Comparison of ENCODE assay signal across 8 cellular contexts in genomic region chr13:94602467-94602866, GRCh38. TPM values are rescaled to one million over a fixed set of nuclear protein-coding genes. Genes with fewer than 3 reads are reported as not detected.
DNase-seq lines count a peak whose midpoint lies in the region; ATAC-seq, FAIRE-seq and TF ChIP-seq lines count a peak whose summit lies in the region.

No MANE protein-coding gene starts in this region.

- H3K9me3 ChIP-seq in kidney (ENCODE audit: control insufficient read depth in 1 of 2, low read length in 2 of 2) = no peaks in the 10 kb centered on the region
- H3K9me3 ChIP-seq in thoracic aorta = no peaks in the 10 kb centered on the region

- in situ Hi-C loops in GM13977 (cut with MboI; ENCODE audit: low pct_unique_long_range_greater_than_20kb, low sequenced_read_pairs, unreplicated experiment) = no loop called here

- H3K36me3 Mint-ChIP-seq in activated CD4-positive, alpha-beta T cell treated with anti-CD3 and anti-CD28 coated beads for 36 hours (ENCODE audit: low read depth) = peaks cover 26% of the 10 kb centered on the region
- H3K36me3 Mint-ChIP-seq in activated CD8-positive, alpha-beta T cell treated with anti-CD3 and anti-CD28 coated beads, Interleukin-2, amount 10 ng/mL, durations not matched to agents 7 days and 5 days (ENCODE audit: low read depth) = peaks cover 27% of the 10 kb centered on the region

- peaks cover 4% of the 10 kb centered on the region for H3K9me3 Mint-ChIP-seq in activated CD4-positive, alpha-beta T cell treated with anti-CD3 and anti-CD28 coated beads for 36 hours (ENCODE audit: low read depth)
- H3K9me3 Mint-ChIP-seq in activated CD8-positive, alpha-beta T cell treated with anti-CD3 and anti-CD28 coated beads, Interleukin-2, amount 10 ng/mL, durations not matched to agents 7 days and 5 days (ENCODE audit: insufficient read depth) = no peaks in the 10 kb centered on the region

- POLR2A ChIA-PET in activated CD4-positive, alpha-beta T cell treated with anti-CD3 and anti-CD28 coated beads for 36 hours (lab: Charles Lee) = no interaction called here
- POLR2A ChIA-PET in activated CD8-positive, alpha-beta T cell treated with anti-CD3 and anti-CD28 coated beads, Interleukin-2, amount 10 ng/mL, durations not matched to agents 7 days and 5 days (lab: Charles Lee) = no interaction called here

- H3K27me3 ChIP-seq in thoracic aorta (replicated peaks; ENCODE audit: insufficient read depth) = no peaks in the 10 kb centered on the region

- H3K36me3 ChIP-seq in kidney (ENCODE audit: control insufficient read depth in 1 of 2, insufficient read depth in 2 of 2, low read length in 2 of 2) = peaks cover 2 to 4% of the 10 kb centered on the region in 2 donors
- no peaks in the 10 kb centered on the region for H3K36me3 ChIP-seq in thoracic aorta

- H3K27ac ChIP-seq in kidney (ENCODE audit: low read depth in 2 of 2, low read length in 2 of 2) (no peak overlapping the region), thoracic aorta (peak overlapping the region; percentile 64 to 67)

- intact Hi-C loops in activated CD4-positive, alpha-beta T cell treated with anti-CD3 and anti-CD28 coated beads for 36 hours (cut with DNase I, micrococcal nuclease) = loop anchor here (5.0 to 10.0 kb wide), 4 partner anchors 185 to 1075 kb away; partner anchors contain the start of gene DNAJC3 (in 2 of the 2)
- intact Hi-C loops in kidney (cut with DNase I) = no loop called here

- peak overlapping the region; percentile 77 for H3K27ac Mint-ChIP-seq in activated CD4-positive, alpha-beta T cell treated with anti-CD3 and anti-CD28 coated beads for 36 hours
- H3K27ac Mint-ChIP-seq in activated CD8-positive, alpha-beta T cell treated with anti-CD3 and anti-CD28 coated beads, Interleukin-2, amount 10 ng/mL, durations not matched to agents 7 days and 5 days = peak overlapping the region; percentile 79

- ATAC-seq in activated CD4-positive, alpha-beta T cell treated with anti-CD3 and anti-CD28 coated beads for 36 hours = no peak
- no peak for ATAC-seq in activated CD8-positive, alpha-beta T cell treated with anti-CD3 and anti-CD28 coated beads, Interleukin-2, amount 10 ng/mL, durations not matched to agents 7 days and 5 days
- ATAC-seq in thoracic aorta (ENCODE audit: insufficient number of reproducible peaks, low FRiP score, low read depth) (no peak), GM19467 (IDR thresholded peaks at IDR 0.05; ENCODE audit: unreplicated experiment) (no peak), GM18873 (IDR thresholded peaks at IDR 0.05; ENCODE audit: low FRiP score, unreplicated experiment) (no peak)

- no peak for FAIRE-seq in kidney (lab: Jason Lieb, UNC)

- H3K4me3 ChIP-seq in kidney (ENCODE audit: low read length in 2 of 2) = peak overlapping the region; percentile 85 to 88
- peak overlapping the region; percentile 85 for H3K4me3 ChIP-seq in thoracic aorta

- no peaks in the 10 kb centered on the region for H3K27me3 Mint-ChIP-seq in activated CD4-positive, alpha-beta T cell treated with anti-CD3 and anti-CD28 coated beads for 36 hours
- H3K27me3 Mint-ChIP-seq in activated CD8-positive, alpha-beta T cell treated with anti-CD3 and anti-CD28 coated beads, Interleukin-2, amount 10 ng/mL, durations not matched to agents 7 days and 5 days (ENCODE audit: low read depth) = no peaks in the 10 kb centered on the region

- DNase-seq in activated CD4-positive, alpha-beta T cell treated with anti-CD3 and anti-CD28 coated beads for 36 hours = no peak
- no peak for DNase-seq in activated CD4-positive, alpha-beta T cell treated with anti-CD3 and anti-CD28 coated beads, Interleukin-2, amount 50 U/mL, for 48 hours
- no peak for DNase-seq in activated CD8-positive, alpha-beta T cell treated with anti-CD3 and anti-CD28 coated beads, Interleukin-2, amount 10 ng/mL, durations not matched to agents 7 days and 5 days
- DNase-seq in kidney (no peak), thoracic aorta (ENCODE audit: low spot score) (no peak), GM13977 (ENCODE audit: low spot score) (no peak)

- H3K4me1 ChIP-seq in kidney (ENCODE audit: control insufficient read depth in 1 of 2, insufficient read depth in 1 of 2, low read depth in 1 of 2, low read length in 2 of 2) = peaks cover 3 to 4% of the 10 kb centered on the region in 2 donors
- H3K4me1 ChIP-seq in thoracic aorta (ENCODE audit: control insufficient read depth in 1 of 2, low read depth in 2 of 2) = peaks cover 0 to 4% of the 10 kb centered on the region in 2 donors

- H3K4me3 Mint-ChIP-seq in activated CD4-positive, alpha-beta T cell treated with anti-CD3 and anti-CD28 coated beads for 36 hours = peak overlapping the region; percentile 89
- H3K4me3 Mint-ChIP-seq in activated CD8-positive, alpha-beta T cell treated with anti-CD3 and anti-CD28 coated beads, Interleukin-2, amount 10 ng/mL, durations not matched to agents 7 days and 5 days = peak overlapping the region; percentile 87

- TF ChIP-seq CTCF in kidney (IDR thresholded peaks at IDR 0.05; ENCODE audit: borderline replicate concordance, extremely low read depth, insufficient read depth) (no peak), thoracic aorta (IDR thresholded peaks at IDR 0.05) (no peak), GM13977 (IDR thresholded peaks at IDR 0.05; ENCODE audit: extremely low read depth, insufficient read depth, missing control alignments) (no peak)

- peaks cover 35% of the 10 kb centered on the region for H3K4me1 Mint-ChIP-seq in activated CD4-positive, alpha-beta T cell treated with anti-CD3 and anti-CD28 coated beads for 36 hours
- peaks cover 49% of the 10 kb centered on the region for H3K4me1 Mint-ChIP-seq in activated CD8-positive, alpha-beta T cell treated with anti-CD3 and anti-CD28 coated beads, Interleukin-2, amount 10 ng/mL, durations not matched to agents 7 days and 5 days (ENCODE audit: low read depth)

- CTCF ChIA-PET in activated CD4-positive, alpha-beta T cell treated with anti-CD3 and anti-CD28 coated beads for 36 hours (lab: Charles Lee) = interaction anchor here (2.0 to 5.8 kb wide), 2 partner anchors 15 to 19 kb away, joined by 6 to 48 read pairs; no protein-coding TSS in a partner anchor
- CTCF ChIA-PET in activated CD8-positive, alpha-beta T cell treated with anti-CD3 and anti-CD28 coated beads, Interleukin-2, amount 10 ng/mL, durations not matched to agents 7 days and 5 days (lab: Charles Lee) = interaction anchor here (0.7 to 2.3 kb wide), 4 partner anchors 14 to 167 kb away, joined by 3 to 19 read pairs (median 4); no protein-coding TSS in a partner anchor

- peak overlapping the region; percentile 78 to 93 for H3K9ac ChIP-seq in kidney (ENCODE audit: low read length in 2 of 2)

RNA-seq across cellular contexts. Expression of gene GPR180, which starts 0.8 kb away (rescaled TPM):
- 1 to 10 TPM; 8.0 to 8.6 TPM for total RNA-seq in activated CD4-positive, alpha-beta T cell treated with anti-CD3 and anti-CD28 coated beads for 36 hours
- total RNA-seq in activated CD8-positive, alpha-beta T cell treated with anti-CD3 and anti-CD28 coated beads, Interleukin-2, amount 10 ng/mL, durations not matched to agents 7 days and 5 days = 1 to 10 TPM; 7.7 to 7.9 TPM
- total RNA-seq in kidney (5.2 TPM), thoracic aorta (1 to 10 TPM; 3.9 to 6.3 TPM)
- polyA plus RNA-seq in kidney (ENCODE audit: insufficient read depth, low read depth, low replicate concordance) = 1.8 TPM

RNA-seq across cellular contexts. Expression of gene TGDS, which starts 6.5 kb away (rescaled TPM):
- 10 to 100 TPM; 23.4 to 24.2 TPM for total RNA-seq in activated CD4-positive, alpha-beta T cell treated with anti-CD3 and anti-CD28 coated beads for 36 hours
- 10 to 100 TPM; 17.2 to 19.2 TPM for total RNA-seq in activated CD8-positive, alpha-beta T cell treated with anti-CD3 and anti-CD28 coated beads, Interleukin-2, amount 10 ng/mL, durations not matched to agents 7 days and 5 days
- total RNA-seq in kidney (12.2 TPM), thoracic aorta (10 to 100 TPM; 11.2 to 17.4 TPM)
- 10.8 TPM for polyA plus RNA-seq in kidney (ENCODE audit: insufficient read depth, low read depth, low replicate concordance)

Comparison
In these comparisons a context has a peak if more than half of its experiments do, and no peak if none do; other contexts are left out.
1. H3K27ac ChIP-seq: peak in thoracic aorta (2 of 2); none in kidney (0 of 2).